In the genomic region with DNA sequence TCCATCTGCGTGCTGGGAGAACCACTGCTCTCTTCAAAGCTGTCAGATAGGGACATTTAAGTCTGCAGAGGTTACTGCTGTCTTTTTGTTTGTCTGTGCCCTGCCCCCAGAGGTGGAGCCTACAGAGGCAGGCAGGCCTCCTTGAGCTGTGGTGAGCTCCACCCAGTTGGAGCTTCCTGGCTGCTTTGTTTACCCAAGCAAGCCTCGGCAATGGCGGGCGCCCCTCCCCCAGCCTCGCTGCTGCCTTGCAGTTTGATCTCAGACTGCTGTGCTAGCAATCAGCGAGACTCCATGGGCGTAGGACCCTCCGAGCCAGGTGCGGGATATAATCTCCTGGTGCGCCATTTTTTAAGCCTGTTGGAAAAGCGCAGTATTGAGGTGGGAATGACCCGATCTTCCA, we compare ENCODE assay signal across 5 cellular contexts.
DNase-seq lines count a peak whose midpoint lies in the region; ATAC-seq, FAIRE-seq and TF ChIP-seq lines count a peak whose summit lies in the region.
"Not testable (repeated sequence)": the region's sequence is repeated elsewhere in the genome, so short reads cannot be mapped to it uniquely, and the experiment has no call there.

No MANE protein-coding gene starts in this region.

- not testable (repeated sequence) for TF ChIP-seq POLR2A in HepG2 (IDR thresholded peaks at IDR 0.05; ENCODE audit: insufficient read depth in 1 of 2, low read depth in 2 of 2, low read length in 2 of 2)

- H3K9me3 Mint-ChIP-seq in CD4-positive, alpha-beta memory T cell: peaks cover 0 to 16% (median 7%) of the 10 kb centered on the region in 8 donors
- H3K9me3 Mint-ChIP-seq in activated naive CD4-positive, alpha-beta T cell treated with anti-CD3 and anti-CD28 coated beads, Interleukin-2, amount 10 ng/mL, durations not matched to agents 7 days and 5 days: peaks cover 17% of the 10 kb centered on the region
- not testable (repeated sequence) for H3K9me3 Mint-ChIP-seq in endothelial cell (ENCODE audit: unreplicated experiment)

- H3K4me1 Mint-ChIP-seq in CD4-positive, alpha-beta memory T cell: peaks cover 8 to 42% (median 16%) of the 10 kb centered on the region in 4 donors
- H3K4me1 Mint-ChIP-seq in activated naive CD4-positive, alpha-beta T cell treated with anti-CD3 and anti-CD28 coated beads, Interleukin-2, amount 10 ng/mL, durations not matched to agents 7 days and 5 days: peaks cover 10% of the 10 kb centered on the region
- not testable (repeated sequence) for H3K4me1 Mint-ChIP-seq in endothelial cell (ENCODE audit: unreplicated experiment)

- CTCF ChIA-PET in CD4-positive, alpha-beta memory T cell (lab: Charles Lee; ENCODE audit: partially characterized antibody); activated naive CD4-positive, alpha-beta T cell treated with anti-CD3 and anti-CD28 coated beads, Interleukin-2, amount 10 ng/mL, durations not matched to agents 7 days and 5 days (lab: Charles Lee); HepG2 (lab: Yijun Ruan, JAX; ENCODE audit: low intra/inter-chr PET ratio, low total read pairs): not testable (repeated sequence)

- intact Hi-C loops in CD4-positive, alpha-beta memory T cell (cut with micrococcal nuclease); HepG2 (cut with micrococcal nuclease; ENCODE audit: unreplicated experiment): not testable (repeated sequence)

- not testable (repeated sequence) for BruUV-seq in HepG2 (replicated peaks; lab: Mats Ljungman, UMichigan)

- not testable (repeated sequence) for H3K27me3 Mint-ChIP-seq in CD4-positive, alpha-beta memory T cell; activated naive CD4-positive, alpha-beta T cell treated with anti-CD3 and anti-CD28 coated beads, Interleukin-2, amount 10 ng/mL, durations not matched to agents 7 days and 5 days; endothelial cell (ENCODE audit: unreplicated experiment)

- POLR2A ChIA-PET in CD4-positive, alpha-beta memory T cell (lab: Charles Lee; ENCODE audit: partially characterized antibody): interaction anchor here (0.8 kb wide), 1 partner anchor 13 kb away, joined by 3 read pairs; no protein-coding TSS in a partner anchor
- POLR2A ChIA-PET in HepG2 (lab: Yijun Ruan, JAX): not testable (repeated sequence)

- peak overlapping the region in 2 of 7 donors; percentile 36 to 51 for H3K27ac Mint-ChIP-seq in CD4-positive, alpha-beta memory T cell
- H3K27ac Mint-ChIP-seq in activated naive CD4-positive, alpha-beta T cell treated with anti-CD3 and anti-CD28 coated beads, Interleukin-2, amount 10 ng/mL, durations not matched to agents 7 days and 5 days; endothelial cell (ENCODE audit: unreplicated experiment): not testable (repeated sequence)

- H3K9ac ChIP-seq in HepG2 (ENCODE audit: insufficient read depth, low read depth, low read length): not testable (repeated sequence)

- H3K4me1 ChIP-seq in CD4-positive, alpha-beta memory T cell (ENCODE audit: insufficient read depth, low read length); HepG2 (ENCODE audit: insufficient read depth, low read length): not testable (repeated sequence)

- not testable (repeated sequence) for H3K9me3 ChIP-seq in CD4-positive, alpha-beta memory T cell (ENCODE audit: control insufficient read depth in 1 of 2, low read length in 2 of 2); HepG2 (ENCODE audit: low read length)

- DNase-seq in CD4-positive, alpha-beta memory T cell: peak in 3 of 5 donors; percentile 17 to 19 (median 17)
- DNase-seq in activated naive CD4-positive, alpha-beta T cell treated with anti-CD3 and anti-CD28 coated beads, Interleukin-2, amount 10 ng/mL, durations not matched to agents 7 days and 5 days: peak; percentile 24
- DNase-seq in central memory CD4-positive, alpha-beta T cell: peak; percentile 9
- not testable (repeated sequence) for DNase-seq in endothelial cell (ENCODE audit: low spot score); HepG2 (ENCODE audit: low spot score)

- not testable (repeated sequence) for H2AFZ ChIP-seq in HepG2 (ENCODE audit: low read length)

- TF ChIP-seq RAD21 in HepG2 (CRISPR knock-in tag; IDR thresholded peaks at IDR 0.05): not testable (repeated sequence)

- not testable (repeated sequence) for H3K36me3 ChIP-seq in CD4-positive, alpha-beta memory T cell (ENCODE audit: insufficient read depth, low read length); HepG2 (replicated peaks in 1 of 2; ENCODE audit: control insufficient read depth in 1 of 2, insufficient read depth in 2 of 2, low read length in 2 of 2)

- H3K4me3 Mint-ChIP-seq in CD4-positive, alpha-beta memory T cell: peak overlapping the region in 2 of 8 donors; percentile 41 to 68
- H3K4me3 Mint-ChIP-seq in activated naive CD4-positive, alpha-beta T cell treated with anti-CD3 and anti-CD28 coated beads, Interleukin-2, amount 10 ng/mL, durations not matched to agents 7 days and 5 days: not testable (repeated sequence)
- H3K4me3 Mint-ChIP-seq in endothelial cell (ENCODE audit: unreplicated experiment): peak overlapping the region; percentile 51

- WGBS in HepG2 (ENCODE audit: low lambda C conversion rate): 83% methylated on average over 7 of the region's 12 CpGs

- not testable (repeated sequence) for H3K4me2 ChIP-seq in HepG2 (ENCODE audit: low read depth, low read length)

- peaks cover 11 to 20% of the 10 kb centered on the region in 2 donors for H3K36me3 Mint-ChIP-seq in CD4-positive, alpha-beta memory T cell
- peaks cover 37% of the 10 kb centered on the region for H3K36me3 Mint-ChIP-seq in activated naive CD4-positive, alpha-beta T cell treated with anti-CD3 and anti-CD28 coated beads, Interleukin-2, amount 10 ng/mL, durations not matched to agents 7 days and 5 days
- H3K36me3 Mint-ChIP-seq in endothelial cell (ENCODE audit: low read depth, unreplicated experiment): not testable (repeated sequence)

- ATAC-seq in HepG2: not testable (repeated sequence)

- H3K4me3 ChIP-seq in CD4-positive, alpha-beta memory T cell (ENCODE audit: low read length in 2 of 2); HepG2 (replicated peaks in 1 of 3; ENCODE audit: insufficient read depth in 1 of 3, low read depth in 2 of 3, low read length in 3 of 3): not testable (repeated sequence)

- not testable (repeated sequence) for H4K20me1 ChIP-seq in HepG2 (ENCODE audit: insufficient read depth, low read length)

- FAIRE-seq in HepG2 (lab: Jason Lieb, UNC): not testable (repeated sequence)

- TF ChIP-seq EP300 in HepG2 (IDR thresholded peaks at IDR 0.05; ENCODE audit: low read depth in 2 of 2, low read length in 2 of 2); HepG2 (CRISPR knock-in tag; IDR thresholded peaks at IDR 0.05; ENCODE audit: borderline replicate concordance): not testable (repeated sequence)

- in situ Hi-C loops in HepG2 (cut with HindIII; ENCODE audit: extremely low pct_ligation_motif_present, low pct_unique_long_range_greater_than_20kb): not testable (repeated sequence)

- not testable (repeated sequence) for H3K27me3 ChIP-seq in CD4-positive, alpha-beta memory T cell (ENCODE audit: insufficient read depth, low read length); HepG2 (ENCODE audit: control insufficient read depth in 1 of 2, insufficient read depth in 2 of 2, low read length in 2 of 2)

- not testable (repeated sequence) for TF ChIP-seq CTCF in endothelial cell (IDR thresholded peaks at IDR 0.05; ENCODE audit: unreplicated experiment); HepG2 (CRISPR knock-in tag; IDR thresholded peaks at IDR 0.05)

- H3K79me2 ChIP-seq in HepG2 (ENCODE audit: insufficient read depth, low read length): not testable (repeated sequence)

- H3K27ac ChIP-seq in CD4-positive, alpha-beta memory T cell (ENCODE audit: low read depth, low read length); HepG2 (ENCODE audit: extremely low read length, insufficient read depth, low read length): not testable (repeated sequence)

TF ChIP-seq in HepG2, 621 proteins besides CTCF, POLR2A, EP300 and RAD21 (continues in another document):
- TF ChIP-seq ZNF281 (CRISPR knock-in tag; IDR thresholded peaks at IDR 0.05; ENCODE audit: borderline replicate concordance): peak; percentile 66; the same call in 1 of the 2 replicates
- TF ChIP-seq FOXA1 (IDR thresholded peaks at IDR 0.05): not testable (repeated sequence)
- peak; percentile 31; the same call in 1 of the 2 replicates for TF ChIP-seq FOXA1 (CRISPR knock-in tag; IDR thresholded peaks at IDR 0.05)
